ENCODE assay signal across 12 cellular contexts in the genomic region with DNA sequence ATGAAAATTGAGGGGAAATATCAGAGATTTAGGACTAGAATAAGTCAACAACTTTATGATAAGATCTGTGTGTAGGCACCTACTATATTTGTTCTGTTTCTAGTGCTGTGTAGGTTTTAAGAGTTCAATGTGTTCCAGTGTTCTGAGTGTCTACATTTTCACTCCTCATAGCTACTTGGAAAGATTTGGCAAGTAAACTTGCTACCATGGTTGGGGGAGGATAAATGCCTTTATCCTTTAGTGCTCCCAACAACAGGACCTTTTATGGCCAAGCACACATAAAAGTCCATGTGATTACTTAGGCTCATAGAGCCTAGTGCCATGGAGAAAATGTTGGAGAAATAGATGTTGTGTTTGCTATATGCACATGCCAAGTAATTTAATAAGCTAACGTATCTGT.
"Had no signal": no experiment of that assay in that cellular context is flagged by ENCODE, and none has a peak within 500 bp of the region (broad histone marks: within the 10 kb centered on the region; RNA-seq: fewer than 3 reads in every experiment).

No MANE protein-coding gene starts in this region.

- FAIRE-seq: small intestine had no signal

- H3K4me3 ChIP-seq: body of pancreas, SJCRH30, upper lobe of left lung had no signal

- DNase-seq: activated CD4-positive, alpha-beta memory T cell treated with anti-CD3 and anti-CD28 coated beads, Interleukin-2, amount 10 ng/mL, durations not matched to agents 7 days and 5 days; activated CD4-positive, alpha-beta T cell treated with anti-CD3 and anti-CD28 coated beads for 36 hours; activated naive CD4-positive, alpha-beta T cell treated with anti-CD3 and anti-CD28 coated beads, Interleukin-2, amount 10 ng/mL, durations not matched to agents 7 days and 5 days; cerebellar nuclear complex; endodermal cell; immature natural killer cell; SJCRH30; small intestine; SW 1271; T-helper 9 cell; upper lobe of left lung had no signal

- H3K27ac ChIP-seq: body of pancreas, SJCRH30 had no signal

- H3K4me1 ChIP-seq: SJCRH30, upper lobe of left lung had no signal

- H3K9me3 ChIP-seq: body of pancreas, SJCRH30, upper lobe of left lung had no signal

- H3K27me3 ChIP-seq: body of pancreas, SJCRH30, upper lobe of left lung had no signal
